ENCODE assay signal across 17 cellular contexts in the genomic region with DNA sequence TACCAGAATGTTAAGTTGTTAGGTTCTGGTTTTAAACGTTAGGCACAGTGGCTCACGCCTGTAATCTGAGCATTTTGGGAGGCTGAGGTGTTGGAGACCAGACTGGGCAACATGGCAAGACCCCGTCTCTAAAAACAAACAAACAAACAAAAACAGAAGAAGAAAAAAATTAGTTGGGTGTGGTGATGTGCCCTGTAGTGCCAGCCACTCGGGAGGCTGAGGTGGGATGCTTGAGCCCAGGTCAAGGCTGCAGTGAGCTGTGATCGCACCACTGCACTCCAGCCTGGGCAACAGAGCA.
"Had no signal": no experiment of that assay in that cellular context is flagged by ENCODE, and none has a peak within 500 bp of the region (broad histone marks: within the 10 kb centered on the region; RNA-seq: fewer than 3 reads in every experiment).

No MANE protein-coding gene starts in this region.

- H3K4me1 Mint-ChIP-seq: activated CD4-positive, alpha-beta memory T cell treated with anti-CD3 and anti-CD28 coated beads, Interleukin-2, amount 10 ng/mL, durations not matched to agents 7 days and 5 days had no signal

- H3K27ac Mint-ChIP-seq: activated CD4-positive, alpha-beta memory T cell treated with anti-CD3 and anti-CD28 coated beads, Interleukin-2, amount 10 ng/mL, durations not matched to agents 7 days and 5 days; activated naive CD4-positive, alpha-beta T cell treated with anti-CD3 and anti-CD28 coated beads, Interleukin-2, amount 10 ng/mL, durations not matched to agents 7 days and 5 days; activated T-helper 2 cell treated with anti-CD3 and anti-CD28 coated beads, Interferon-gamma antibody, Interleukin-2, Interleukin-4, amounts not matched to agents 10 μg/mL and 5 μg/mL and 100 μg/mL, durations not matched to agents 14 hours and 24 hours and 36 hours; stimulated activated naive B cell treated with anti-CD40 and anti-IgM and Interleukin-4, amounts not matched to agents 10 μg/mL and 1 μg/mL and 100 μg/mL, for 72 hours had no signal

- DNase-seq: activated CD4-positive, alpha-beta memory T cell treated with anti-CD3 and anti-CD28 coated beads, Interleukin-2, amount 10 ng/mL, durations not matched to agents 7 days and 5 days; activated CD4-positive, alpha-beta T cell treated with anti-CD3 and anti-CD28 coated beads for 1 hour; activated CD8-positive, alpha-beta memory T cell treated with anti-CD3 and anti-CD28 coated beads, Interleukin-2, amount 50 U/mL, for 4 hours; activated naive CD4-positive, alpha-beta T cell treated with anti-CD3 and anti-CD28 coated beads, Interleukin-2, amount 10 ng/mL, durations not matched to agents 7 days and 5 days; cerebellar nuclear complex; effector memory CD4-positive, alpha-beta T cell; foreskin fibroblast; retina; stimulated activated CD4-positive, alpha-beta T cell treated with anti-CD3 and anti-CD28 coated beads, Interleukin-4, amount 100 ng/mL, for 1 hour; stimulated activated naive B cell treated with anti-CD40 and anti-IgM and Interleukin-4, amounts not matched to agents 10 μg/mL and 1 μg/mL and 100 μg/mL, for 72 hours; T-helper 1 cell had no signal

- H3K27me3 Mint-ChIP-seq: activated CD4-positive, alpha-beta memory T cell treated with anti-CD3 and anti-CD28 coated beads, Interleukin-2, amount 10 ng/mL, durations not matched to agents 7 days and 5 days; activated naive CD4-positive, alpha-beta T cell treated with anti-CD3 and anti-CD28 coated beads, Interleukin-2, amount 10 ng/mL, durations not matched to agents 7 days and 5 days had no signal

- ATAC-seq: SK-N-SH treated with all-trans-retinoic acid at 6 μM for 48 hours; stimulated activated naive B cell treated with anti-CD40 and anti-IgM and Interleukin-4, amounts not matched to agents 10 μg/mL and 1 μg/mL and 100 μg/mL, for 72 hours had no signal

- H3K27ac ChIP-seq: lower lobe of right lung, vagina, VCaP had no signal

- H3K4me3 Mint-ChIP-seq: activated CD4-positive, alpha-beta memory T cell treated with anti-CD3 and anti-CD28 coated beads, Interleukin-2, amount 10 ng/mL, durations not matched to agents 7 days and 5 days; activated naive CD4-positive, alpha-beta T cell treated with anti-CD3 and anti-CD28 coated beads, Interleukin-2, amount 10 ng/mL, durations not matched to agents 7 days and 5 days; stimulated activated naive B cell treated with anti-CD40 and anti-IgM and Interleukin-4, amounts not matched to agents 10 μg/mL and 1 μg/mL and 100 μg/mL, for 72 hours had no signal

- H3K36me3 Mint-ChIP-seq: activated naive CD4-positive, alpha-beta T cell treated with anti-CD3 and anti-CD28 coated beads, Interleukin-2, amount 10 ng/mL, durations not matched to agents 7 days and 5 days; stimulated activated naive B cell treated with anti-CD40 and anti-IgM and Interleukin-4, amounts not matched to agents 10 μg/mL and 1 μg/mL and 100 μg/mL, for 72 hours had no signal

- H3K9me3 Mint-ChIP-seq: activated CD4-positive, alpha-beta memory T cell treated with anti-CD3 and anti-CD28 coated beads, Interleukin-2, amount 10 ng/mL, durations not matched to agents 7 days and 5 days; activated naive CD4-positive, alpha-beta T cell treated with anti-CD3 and anti-CD28 coated beads, Interleukin-2, amount 10 ng/mL, durations not matched to agents 7 days and 5 days; activated T-helper 2 cell treated with anti-CD3 and anti-CD28 coated beads, Interferon-gamma antibody, Interleukin-2, Interleukin-4, amounts not matched to agents 10 μg/mL and 5 μg/mL and 100 μg/mL, durations not matched to agents 14 hours and 24 hours and 36 hours; stimulated activated naive B cell treated with anti-CD40 and anti-IgM and Interleukin-4, amounts not matched to agents 10 μg/mL and 1 μg/mL and 100 μg/mL, for 72 hours had no signal

- H3K4me3 ChIP-seq: lower lobe of right lung, transverse colon, vagina had no signal

- H3K27me3 ChIP-seq: transverse colon, vagina had no signal
